8 cellular contexts compared by ENCODE assay signal in the genomic region with DNA sequence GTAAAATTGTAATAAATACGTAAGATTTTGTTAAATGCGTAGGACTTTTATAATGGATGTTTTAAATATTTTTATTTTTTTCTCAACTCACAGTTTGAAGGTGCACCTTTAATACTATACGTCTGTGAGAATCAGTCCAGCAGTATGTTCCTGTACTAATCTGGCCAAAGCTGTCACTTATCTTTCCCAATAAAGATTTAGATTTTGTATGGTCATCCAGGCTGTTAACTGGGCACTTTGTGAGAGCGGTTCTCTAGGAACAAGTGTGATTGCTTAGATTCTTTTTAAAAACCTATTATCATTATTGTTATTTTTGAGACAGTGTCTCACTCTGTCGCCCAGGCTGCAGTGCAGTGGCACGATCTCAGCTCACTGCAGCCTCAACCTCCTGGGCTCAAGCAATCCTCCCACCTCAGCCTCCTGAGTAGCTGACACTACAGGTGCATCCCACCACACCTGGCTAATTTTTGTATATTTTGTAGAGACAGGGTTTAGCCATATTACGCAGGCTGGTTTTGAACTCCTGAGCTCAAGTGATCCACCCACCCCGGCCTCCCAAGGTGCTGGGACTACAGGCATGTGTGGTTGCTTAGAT. TPM values are rescaled to one million over a fixed set of nuclear protein-coding genes. Genes with fewer than 3 reads are reported as not detected.
A peak's percentile ranks its signal among the peaks of the same experiment; 100 is the strongest.
DNase-seq lines count a peak whose midpoint lies in the region; ATAC-seq and TF ChIP-seq lines count a peak whose summit lies in the region.

No MANE protein-coding gene starts in this region.

- ATAC-seq in GM19395 (IDR thresholded peaks at IDR 0.05; ENCODE audit: unreplicated experiment): no peak

- H3K27ac ChIP-seq in OCI-LY3 (ENCODE audit: low read length): no peak overlapping the region
- H3K27ac ChIP-seq in ectodermal cell (ENCODE audit: insufficient read depth, low read depth, low read length, poor library complexity, severe bottlenecking): no peak overlapping the region
- no peak overlapping the region for H3K27ac ChIP-seq in neural progenitor cell

- peak overlapping the region; percentile 98 for H3K4me3 ChIP-seq in OCI-LY3 (ENCODE audit: low read length)
- H3K4me3 ChIP-seq in ectodermal cell (ENCODE audit: insufficient read depth, low read depth, low read length): peak overlapping the region; percentile 60
- peak overlapping the region; percentile 70 for H3K4me3 ChIP-seq in neural progenitor cell

- H3K4me1 ChIP-seq in OCI-LY3 (ENCODE audit: low read length) (peaks cover 20% of the 10 kb centered on the region), ectodermal cell (ENCODE audit: control insufficient read depth, insufficient read depth, low read length) (no peaks in the 10 kb centered on the region), neural progenitor cell (no peaks in the 10 kb centered on the region)

- H3K79me2 ChIP-seq in OCI-LY3 (ENCODE audit: low read length): no peaks in the 10 kb centered on the region
- H3K79me2 ChIP-seq in neural progenitor cell (ENCODE audit: low read depth): no peaks in the 10 kb centered on the region

- H2AFZ ChIP-seq in OCI-LY3 (ENCODE audit: low read depth, low read length): no peak overlapping the region
- H2AFZ ChIP-seq in neural progenitor cell (replicated peaks): no peak overlapping the region

- WGBS in ectodermal cell, 2 experiments: 91 to 92% methylated on average over 5 to 7 of the region's 8 CpGs

- H3K36me3 ChIP-seq in OCI-LY3 (replicated peaks; ENCODE audit: low read depth, low read length): no peaks in the 10 kb centered on the region
- no peaks in the 10 kb centered on the region for H3K36me3 ChIP-seq in ectodermal cell (ENCODE audit: control insufficient read depth, insufficient read depth, low read length)
- no peaks in the 10 kb centered on the region for H3K36me3 ChIP-seq in neural progenitor cell

- H3K9me3 Mint-ChIP-seq in CD14-positive monocyte: peaks cover 0 to 7% (median 0%) of the 10 kb centered on the region in 7 donors
- peaks cover 9% of the 10 kb centered on the region for H3K9me3 Mint-ChIP-seq in neural progenitor cell

- intact Hi-C loops in CD14-positive monocyte (cut with micrococcal nuclease): loop anchor here (10.0 kb wide), 2 partner anchors 121 to 211 kb away; a partner anchor contains a TSS

- H3K27ac Mint-ChIP-seq in CD14-positive monocyte (no peak overlapping the region), neural progenitor cell (no peak overlapping the region)

- no peaks in the 10 kb centered on the region for H3K9me3 ChIP-seq in OCI-LY3 (ENCODE audit: insufficient read depth, low read length)
- no peaks in the 10 kb centered on the region for H3K9me3 ChIP-seq in ectodermal cell (ENCODE audit: control insufficient read depth, low read length)
- H3K9me3 ChIP-seq in neural progenitor cell (ENCODE audit: low read depth): no peaks in the 10 kb centered on the region

- TF ChIP-seq CTCF in CD14-positive monocyte (IDR thresholded peaks at IDR 0.05) (no peak), OCI-LY3 (IDR thresholded peaks at IDR 0.05; ENCODE audit: low read depth, low read length) (no peak), neural progenitor cell (IDR thresholded peaks at IDR 0.05) (no peak)

- H4K20me1 ChIP-seq in OCI-LY3 (ENCODE audit: insufficient read depth, low read length): no peaks in the 10 kb centered on the region
- H4K20me1 ChIP-seq in neural progenitor cell (ENCODE audit: low read depth): peaks cover 7% of the 10 kb centered on the region

- H3K27me3 ChIP-seq in OCI-LY3 (ENCODE audit: low read depth, low read length): no peaks in the 10 kb centered on the region
- peaks cover 36% of the 10 kb centered on the region for H3K27me3 ChIP-seq in ectodermal cell (ENCODE audit: control insufficient read depth, insufficient read depth, low read length, poor library complexity, severe bottlenecking)
- H3K27me3 ChIP-seq in neural progenitor cell: peaks cover 59% of the 10 kb centered on the region

- H3K4me2 ChIP-seq in OCI-LY3 (ENCODE audit: low read length) (peak overlapping the region; percentile 84), neural progenitor cell (peak overlapping the region; percentile 84)

- DNase-seq in CD14-positive monocyte (ENCODE audit: low spot score): no peak
- no peak for DNase-seq in neural progenitor cell (ENCODE audit: low spot score)
- DNase-seq in activated effector memory CD4-positive, alpha-beta T cell treated with anti-CD3 and anti-CD28 coated beads, Interleukin-2, amount 50 U/mL, for 16 hours: no peak
- no peak for DNase-seq in AML-193 (lab: John Stamatoyannopoulos, UW)
- DNase-seq in GM19238 (ENCODE audit: insufficient read length, low spot score): no peak

- H3K27me3 Mint-ChIP-seq in CD14-positive monocyte (ENCODE audit: low read depth in 3 of 3) (peaks cover 49 to 61% (median 49%) of the 10 kb centered on the region in 3 donors), neural progenitor cell (ENCODE audit: insufficient read depth, low read depth) (peaks cover 18% of the 10 kb centered on the region)

- H3K36me3 Mint-ChIP-seq in CD14-positive monocyte (peaks cover 6 to 7% of the 10 kb centered on the region in 2 donors), neural progenitor cell (peaks cover 10% of the 10 kb centered on the region)

- H3K4me3 Mint-ChIP-seq in CD14-positive monocyte (peak overlapping the region; percentile 57 to 90), neural progenitor cell (peak overlapping the region; percentile 92)

- peaks cover 21% of the 10 kb centered on the region for H3F3A ChIP-seq in neural progenitor cell (ENCODE audit: low read depth)

- H3K9ac ChIP-seq in OCI-LY3 (ENCODE audit: low read length): peak overlapping the region; percentile 89
- H3K9ac ChIP-seq in neural progenitor cell: no peak overlapping the region

- H3K4me1 Mint-ChIP-seq in CD14-positive monocyte (peaks cover 23% of the 10 kb centered on the region), neural progenitor cell (peaks cover 5% of the 10 kb centered on the region)

RNA-seq across cellular contexts. Expression of a gene that starts 1.7 kb away (rescaled TPM):
- polyA plus RNA-seq in CD14-positive monocyte: 1 to 10 TPM; 3.1 to 3.3 TPM
- 7.8 TPM for polyA plus RNA-seq in ectodermal cell (2013, experiment 1 of 4)
- 7.8 TPM for polyA plus RNA-seq in ectodermal cell (2013, experiment 2 of 4)
- 7.6 TPM for polyA plus RNA-seq in ectodermal cell (2013, experiment 3 of 4)
- polyA plus RNA-seq in ectodermal cell (2013, experiment 4 of 4): 8.1 TPM
- total RNA-seq in neural progenitor cell (ENCODE audit: low replicate concordance): 6.4 and 7.5 TPM in 2 replicates

RNA-seq across cellular contexts. Expression of a gene that starts 58.4 kb away (rescaled TPM):
- polyA plus RNA-seq in CD14-positive monocyte: not detected
- polyA plus RNA-seq in ectodermal cell (2013, experiment 1 of 4): not detected
- not detected for polyA plus RNA-seq in ectodermal cell (2013, experiment 2 of 4)
- polyA plus RNA-seq in ectodermal cell (2013, experiment 3 of 4): not detected
- polyA plus RNA-seq in ectodermal cell (2013, experiment 4 of 4): not detected
- total RNA-seq in neural progenitor cell (ENCODE audit: low replicate concordance): not detected in 2 replicates
